ENCODE assay signal across 10 cellular contexts in the genomic region with DNA sequence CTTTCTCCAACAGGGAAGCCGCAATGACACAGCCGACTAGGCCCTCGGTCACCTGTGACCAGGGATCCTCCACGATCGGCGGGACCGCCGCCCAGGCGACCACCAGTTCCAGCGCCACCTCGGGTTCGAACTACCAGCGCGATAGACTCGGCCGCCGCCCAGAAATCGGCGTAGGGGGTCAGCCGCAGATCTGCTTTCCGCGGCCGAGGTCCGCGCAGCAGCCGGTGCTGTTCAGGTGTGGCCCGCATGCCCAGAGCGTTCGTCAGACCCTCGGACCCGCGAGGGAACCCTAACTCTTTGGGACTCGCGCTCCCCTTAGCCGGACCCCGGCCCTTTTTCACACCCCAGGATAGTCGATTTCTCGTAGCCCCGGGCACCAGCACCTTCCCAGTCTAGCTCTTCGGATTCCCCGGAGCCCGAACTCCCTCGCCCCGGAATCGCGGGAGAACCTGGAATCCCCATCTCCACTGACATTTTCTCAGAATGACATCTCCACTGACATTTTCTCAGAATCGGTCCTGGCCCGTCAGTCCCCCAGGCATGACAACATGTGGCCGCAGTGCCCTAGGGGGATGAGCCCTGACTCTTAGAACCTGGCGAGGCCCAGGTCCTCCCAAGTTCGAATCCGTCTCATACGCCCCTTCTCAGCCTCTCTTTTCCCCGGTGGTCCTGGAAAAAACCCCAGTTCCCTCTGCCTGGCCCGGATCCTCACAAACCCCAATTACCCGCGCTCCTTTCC. TPM values are rescaled to one million over a fixed set of nuclear protein-coding genes. Genes with fewer than 3 reads are reported as not detected.
A peak's percentile ranks its signal among the peaks of the same experiment; 100 is the strongest.
DNase-seq lines count a peak whose midpoint lies in the region; ATAC-seq and TF ChIP-seq lines count a peak whose summit lies in the region.
"Had no signal": no experiment of that assay in that cellular context is flagged by ENCODE, and none has a peak within 500 bp of the region (broad histone marks: within the 10 kb centered on the region; RNA-seq: fewer than 3 reads in every experiment).

No MANE protein-coding gene starts in this region.

- H3K27me3 ChIP-seq in iPS DF 6.9 (ENCODE audit: control insufficient read depth, insufficient read depth, low read length) (peaks cover 14% of the 10 kb centered on the region; the same call in 1 of the 2 replicates), gastrocnemius medialis (peaks cover 11 to 24% (median 16%) of the 10 kb centered on the region in 3 donors), PC-9 (ENCODE audit: insufficient read depth, low read depth) (no peaks in the 10 kb centered on the region)

- peaks cover 25% of the 10 kb centered on the region for H3K4me1 Mint-ChIP-seq in activated CD8-positive, alpha-beta T cell treated with anti-CD3 and anti-CD28 coated beads, Interleukin-2, amount 10 ng/mL, durations not matched to agents 7 days and 5 days (ENCODE audit: low read depth)

- H3K27me3 Mint-ChIP-seq in activated CD8-positive, alpha-beta T cell treated with anti-CD3 and anti-CD28 coated beads, Interleukin-2, amount 10 ng/mL, durations not matched to agents 7 days and 5 days (ENCODE audit: low read depth): peaks cover 34% of the 10 kb centered on the region

- TF ChIP-seq CTCF in GM12875 (IDR thresholded peaks at IDR 0.05; ENCODE audit: borderline replicate concordance, insufficient read depth, low read depth, low read length) (no peak), gastrocnemius medialis (IDR thresholded peaks at IDR 0.05 in 4 of 5, conservative IDR thresholded peaks at IDR 0.05 in 1 of 5) (no peak), PC-9 (conservative IDR thresholded peaks at IDR 0.05) (no peak)

- H3K4me2 ChIP-seq in PC-9: no peak overlapping the region

- no peaks in the 10 kb centered on the region for H3K9me3 ChIP-seq in iPS DF 6.9 (ENCODE audit: control insufficient read depth, insufficient read depth, low read length)
- no peaks in the 10 kb centered on the region for H3K9me3 ChIP-seq in gastrocnemius medialis
- no peaks in the 10 kb centered on the region for H3K9me3 ChIP-seq in PC-9 (ENCODE audit: insufficient read depth, low read depth)

- no peak overlapping the region for H2AFZ ChIP-seq in PC-9

- no TSS peak for BruUV-seq in PC-9 (replicated peaks; lab: Mats Ljungman, UMichigan)

- in situ Hi-C loops in gastrocnemius medialis (cut with MboI; ENCODE audit: low sequenced_read_pairs in 4 of 4): no loop called here

- H3K4me3 ChIP-seq in GM12875 (ENCODE audit: low read depth, low read length): peak overlapping the region; percentile 52
- H3K4me3 ChIP-seq in iPS DF 6.9 (ENCODE audit: low read length): peak overlapping the region; percentile 63; the same call in 1 of the 2 replicates
- H3K4me3 ChIP-seq in gastrocnemius medialis: peak overlapping the region; percentile 43 to 62 (median 55)
- no peak overlapping the region for H3K4me3 ChIP-seq in PC-9
- H3K4me3 ChIP-seq: K562 had no signal

- intact Hi-C loops in gastrocnemius medialis (cut with DNase I; ENCODE audit: low total_unique reads): no loop called here
- intact Hi-C loops in PC-9 (cut with micrococcal nuclease; ENCODE audit: unreplicated experiment): no loop called here

- WGBS in iPS DF 6.9 (ENCODE audit: insufficient coverage, insufficient read length): no CpG with 5 or more reads among the region's 57 CpGs

- no peaks in the 10 kb centered on the region for H3F3A ChIP-seq in PC-9 (ENCODE audit: insufficient read depth, low read depth)

- H3K27ac Mint-ChIP-seq in activated CD8-positive, alpha-beta T cell treated with anti-CD3 and anti-CD28 coated beads, Interleukin-2, amount 10 ng/mL, durations not matched to agents 7 days and 5 days: peak overlapping the region; percentile 42

- peak overlapping the region; percentile 82 for H3K4me3 Mint-ChIP-seq in activated CD8-positive, alpha-beta T cell treated with anti-CD3 and anti-CD28 coated beads, Interleukin-2, amount 10 ng/mL, durations not matched to agents 7 days and 5 days

- no peaks in the 10 kb centered on the region for H3K4me1 ChIP-seq in iPS DF 6.9 (ENCODE audit: control insufficient read depth, insufficient read depth, low read length)
- H3K4me1 ChIP-seq in gastrocnemius medialis: no peaks in the 10 kb centered on the region
- no peaks in the 10 kb centered on the region for H3K4me1 ChIP-seq in PC-9 (replicated peaks; ENCODE audit: insufficient read depth)

- H3K27ac ChIP-seq in iPS DF 6.9 (ENCODE audit: low read length) (no peak overlapping the region), gastrocnemius medialis (no peak overlapping the region), PC-9 (no peak overlapping the region)

- POLR2A ChIA-PET in activated CD8-positive, alpha-beta T cell treated with anti-CD3 and anti-CD28 coated beads, Interleukin-2, amount 10 ng/mL, durations not matched to agents 7 days and 5 days (lab: Charles Lee): interaction anchor here (0.5 kb wide), 1 partner anchor 486 kb away, joined by 5 read pairs; no protein-coding TSS in a partner anchor
- POLR2A ChIA-PET in PC-9 (lab: Charles Lee; ENCODE audit: unreplicated experiment): no interaction called here

- no peak for DNase-seq in activated CD8-positive, alpha-beta T cell treated with anti-CD3 and anti-CD28 coated beads, Interleukin-2, amount 10 ng/mL, durations not matched to agents 7 days and 5 days
- no peak for DNase-seq in iPS DF 6.9 (ENCODE audit: low read depth, low spot score)
- no peak for DNase-seq in gastrocnemius medialis
- no peak for DNase-seq in COLO668 (lab: John Stamatoyannopoulos, UW; ENCODE audit: unreplicated experiment)
- DNase-seq in globus pallidus (ENCODE audit: low spot score): no peak
- no peak for DNase-seq in PC-9

- H3K9me3 Mint-ChIP-seq in activated CD8-positive, alpha-beta T cell treated with anti-CD3 and anti-CD28 coated beads, Interleukin-2, amount 10 ng/mL, durations not matched to agents 7 days and 5 days (ENCODE audit: insufficient read depth): no peaks in the 10 kb centered on the region

- no peaks in the 10 kb centered on the region for H3K9me2 ChIP-seq in PC-9 (ENCODE audit: insufficient read depth)

- H4K20me1 ChIP-seq in PC-9 (ENCODE audit: insufficient read depth): no peaks in the 10 kb centered on the region

- no peaks in the 10 kb centered on the region for H3K79me2 ChIP-seq in PC-9 (ENCODE audit: low read depth)

- H3K36me3 ChIP-seq in iPS DF 6.9 (ENCODE audit: control insufficient read depth, insufficient read depth, low read length) (no peaks in the 10 kb centered on the region), gastrocnemius medialis (no peaks in the 10 kb centered on the region), PC-9 (ENCODE audit: low read depth) (no peaks in the 10 kb centered on the region)

- H3K36me3 Mint-ChIP-seq in activated CD8-positive, alpha-beta T cell treated with anti-CD3 and anti-CD28 coated beads, Interleukin-2, amount 10 ng/mL, durations not matched to agents 7 days and 5 days (ENCODE audit: low read depth): no peaks in the 10 kb centered on the region

- ATAC-seq in activated CD8-positive, alpha-beta T cell treated with anti-CD3 and anti-CD28 coated beads, Interleukin-2, amount 10 ng/mL, durations not matched to agents 7 days and 5 days: no peak
- ATAC-seq in gastrocnemius medialis (no peak), GM18519 (IDR thresholded peaks at IDR 0.05; ENCODE audit: low FRiP score, unreplicated experiment) (no peak)
- ATAC-seq: K562 had no signal

- no peak for TF ChIP-seq POLR2A in gastrocnemius medialis (IDR thresholded peaks at IDR 0.05)

- CTCF ChIA-PET in activated CD8-positive, alpha-beta T cell treated with anti-CD3 and anti-CD28 coated beads, Interleukin-2, amount 10 ng/mL, durations not matched to agents 7 days and 5 days (lab: Charles Lee): interaction anchor here (5.9 kb wide), 1 partner anchor 70 kb away, joined by 50 read pairs; a partner anchor contains a TSS
- CTCF ChIA-PET in PC-9 (lab: Charles Lee): no interaction called here

RNA-seq across cellular contexts. Expression of a gene that starts 0.4 kb away (rescaled TPM):
- total RNA-seq in activated CD8-positive, alpha-beta T cell treated with anti-CD3 and anti-CD28 coated beads, Interleukin-2, amount 10 ng/mL, durations not matched to agents 7 days and 5 days: not detected
- total RNA-seq in gastrocnemius medialis (not detected), PC-9 (2021) (not detected in 2 replicates)
- total RNA-seq: K562, subcutaneous adipose tissue had no signal

RNA-seq across cellular contexts. Expression of a gene that starts 19.5 kb away (rescaled TPM):
- total RNA-seq in activated CD8-positive, alpha-beta T cell treated with anti-CD3 and anti-CD28 coated beads, Interleukin-2, amount 10 ng/mL, durations not matched to agents 7 days and 5 days: under 1 TPM; 0.10 to 0.11 TPM
- total RNA-seq in gastrocnemius medialis: not detected
- 0.11 TPM in 1 of 2 replicates, not detected in the other for total RNA-seq in PC-9 (2021)
- total RNA-seq: K562, subcutaneous adipose tissue had no signal

RNA-seq across cellular contexts. Expression of a gene that starts 59.5 kb away (rescaled TPM):
- 10 to 100 TPM; 12.4 to 13.4 TPM for total RNA-seq in activated CD8-positive, alpha-beta T cell treated with anti-CD3 and anti-CD28 coated beads, Interleukin-2, amount 10 ng/mL, durations not matched to agents 7 days and 5 days
- total RNA-seq in gastrocnemius medialis (1 to 10 TPM; 3.5 to 9.7 (median 6.6) TPM), PC-9 (2021) (20.9 and 25.3 TPM in 2 replicates)
